ENCODE assay signal across 9 cellular contexts in genomic region chr2:180520206-180520605, GRCh38.
A peak's percentile ranks its signal among the peaks of the same experiment; 100 is the strongest.
DNase-seq lines count a peak whose midpoint lies in the region; ATAC-seq, FAIRE-seq and TF ChIP-seq lines count a peak whose summit lies in the region.
"Had no signal": no experiment of that assay in that cellular context is flagged by ENCODE, and none has a peak within 500 bp of the region (broad histone marks: within the 10 kb centered on the region; RNA-seq: fewer than 3 reads in every experiment).

No MANE protein-coding gene starts in this region.

- no peak overlapping the region for H2BK5ac ChIP-seq in H1 (ENCODE audit: low read depth, low read length)

- H3K23me2 ChIP-seq in H1 (ENCODE audit: low read depth, low read length) = no peaks in the 10 kb centered on the region

- no peaks in the 10 kb centered on the region for H3K27me3 ChIP-seq in H1 (replicated peaks in 1 of 4; ENCODE audit: control insufficient read depth in 3 of 4, extremely low read depth in 1 of 4, insufficient read depth in 3 of 4, low read length in 3 of 4)

- no peak overlapping the region for H3K4me3 ChIP-seq in H1 (ENCODE audit: extremely low read depth in 1 of 4, insufficient read depth in 2 of 4, low read depth in 3 of 4, low read length in 4 of 4)

- no peak overlapping the region for H3K9ac ChIP-seq in H1 (replicated peaks in 1 of 4; ENCODE audit: extremely low read depth in 1 of 4, low read depth in 3 of 4, low read length in 3 of 4)

- H2BK20ac ChIP-seq in H1 (ENCODE audit: low read length) = no peak overlapping the region

- H3K79me2 ChIP-seq in H1 (ENCODE audit: control insufficient read depth in 1 of 2, insufficient read depth in 2 of 2, low read length in 2 of 2) = no peaks in the 10 kb centered on the region

- H2BK15ac ChIP-seq in H1 (ENCODE audit: low read length) = no peak overlapping the region

- peak; percentile 34 to 45; a peak in 3 of 4 replicates for TF ChIP-seq RAD21 in H1 (IDR thresholded peaks at IDR 0.05 in 1 of 2, conservative IDR thresholded peaks at IDR 0.05 in 1 of 2; ENCODE audit: low read depth in 2 of 2, low read length in 2 of 2)

- no peaks in the 10 kb centered on the region for H3K79me1 ChIP-seq in H1 (ENCODE audit: low read depth, low read length)

- no peak overlapping the region for H4K8ac ChIP-seq in H1 (ENCODE audit: extremely low read depth, insufficient read depth, low read length)

- CTCF ChIA-PET in H1 (lab: Charles Lee; ENCODE audit: partially characterized antibody) = interaction anchor here (0.6 to 1.9 kb wide), 9 partner anchors 14 to 911 kb away, joined by 3 to 6 read pairs (median 3); partner anchors contain the start of gene UBE2E3

- no peak overlapping the region for H3K4me2 ChIP-seq in H1 (ENCODE audit: insufficient read depth in 1 of 2, low read depth in 2 of 2, low read length in 2 of 2)

- ATAC-seq in HG03039 (IDR thresholded peaks at IDR 0.05; ENCODE audit: unreplicated experiment) (no peak), GM19395 (IDR thresholded peaks at IDR 0.05; ENCODE audit: unreplicated experiment) (no peak)

- no peak overlapping the region for H2BK12ac ChIP-seq in H1 (ENCODE audit: low read depth, low read length)

- DNase-seq in NCI-H2107 treated with DMSO at 0.1 percent for 48 hours (lab: John Stamatoyannopoulos, UW; ENCODE audit: unreplicated experiment) = peak; percentile 54
- DNase-seq in NCI-H2107 (lab: John Stamatoyannopoulos, UW) = no peak
- DNase-seq in NCI-H748 (lab: John Stamatoyannopoulos, UW; ENCODE audit: unreplicated experiment) = peak; percentile 55
- no peak for DNase-seq in H1 (ENCODE audit: low read depth in 1 of 2, low spot score in 2 of 2)
- DNase-seq in renal cortical epithelial cell (ENCODE audit: low read depth) = peak; percentile 29
- no peak for DNase-seq in stimulated activated CD4-positive, alpha-beta T cell treated with anti-CD3 and anti-CD28 coated beads, Interleukin-12 subunit alpha, Interleukin-12 subunit beta, amount 100 ng/mL, for 4 hours
- DNase-seq: NCI-H1436 treated with DMSO at 0.1 percent for 48 hours had no signal

- no peak overlapping the region for H3K27ac ChIP-seq in H1 (ENCODE audit: low read depth, low read length)

- no peak for TF ChIP-seq POLR2A in H1 (IDR thresholded peaks at IDR 0.05; ENCODE audit: control extremely low read depth in 1 of 2, low read depth in 2 of 2, low read length in 2 of 2)

- H3K36me3 ChIP-seq in H1 (ENCODE audit: control insufficient read depth in 2 of 4, insufficient read depth in 4 of 4, low read length in 3 of 4) = no peaks in the 10 kb centered on the region

- no peak overlapping the region for H3K14ac ChIP-seq in H1 (ENCODE audit: insufficient read length)

- POLR2A ChIA-PET in H1 (lab: Charles Lee; ENCODE audit: partially characterized antibody) = no interaction called here

- TF ChIP-seq CTCF in H1 (IDR thresholded peaks at IDR 0.05; ENCODE audit: control extremely low read depth in 1 of 3, insufficient read depth in 1 of 3, low read depth in 1 of 3, low read length in 3 of 3) = no peak

- H3K4me1 ChIP-seq in H1 (replicated peaks in 1 of 4; ENCODE audit: control insufficient read depth in 3 of 4, insufficient read depth in 4 of 4, low read length in 3 of 4) = no peaks in the 10 kb centered on the region; a peak in 1 of 7 replicates

- no peak overlapping the region for H4K91ac ChIP-seq in H1 (replicated peaks; ENCODE audit: insufficient read length, low read length)

- no peak overlapping the region for H3K23ac ChIP-seq in H1 (ENCODE audit: insufficient read length)

- no peak overlapping the region for H3K56ac ChIP-seq in H1 (replicated peaks; ENCODE audit: insufficient read length, low read depth, low read length)

- no peak overlapping the region for H2AK5ac ChIP-seq in H1 (ENCODE audit: low read depth, low read length)

- no peak for FAIRE-seq in H1 (lab: Jason Lieb, UNC)

- H3K18ac ChIP-seq in H1 (ENCODE audit: extremely low read depth, low read length) = no peak overlapping the region

- H3K4ac ChIP-seq in H1 (replicated peaks; ENCODE audit: insufficient read length, low read depth, low read length) = no peak overlapping the region

- no peak overlapping the region for H2BK120ac ChIP-seq in H1 (replicated peaks; ENCODE audit: low read depth, low read length)

- H4K5ac ChIP-seq in H1 (ENCODE audit: insufficient read length, low read depth, low read length) = no peak overlapping the region

- no peaks in the 10 kb centered on the region for H4K20me1 ChIP-seq in H1 (replicated peaks in 1 of 2; ENCODE audit: control insufficient read depth in 1 of 2, insufficient read depth in 2 of 2, low read length in 2 of 2)

- H2AFZ ChIP-seq in H1 (ENCODE audit: low read length) = no peak overlapping the region

- H3K9me3 ChIP-seq in H1 (ENCODE audit: insufficient read depth in 2 of 2, low read depth in 1 of 2, low read length in 1 of 2) = no peaks in the 10 kb centered on the region

- no peak for TF ChIP-seq EP300 in H1 (IDR thresholded peaks at IDR 0.05; ENCODE audit: borderline replicate concordance in 1 of 2, low read depth in 2 of 2, low read length in 2 of 2)

TF ChIP-seq in H1, 55 proteins besides CTCF, POLR2A, EP300 and RAD21:
- TF ChIP-seq SAP30 (IDR thresholded peaks at IDR 0.05; ENCODE audit: insufficient read depth, insufficient replicate concordance, low read length) (no peak), GTF2F1 (IDR thresholded peaks at IDR 0.05; ENCODE audit: borderline replicate concordance, low read depth, low read length) (no peak), CBX5 (IDR thresholded peaks at IDR 0.05; ENCODE audit: low read depth, low read length) (no peak), SRF (IDR thresholded peaks at IDR 0.05; ENCODE audit: low read depth, low read length) (no peak), PHF8 (conservative IDR thresholded peaks at IDR 0.05; ENCODE audit: low read depth, low read length) (no peak)

Comparison
In these comparisons a context has a peak if more than half of its experiments do, and no peak if none do; other contexts are left out.
1. DNase-seq: peak in NCI-H2107 treated with DMSO at 0.1 percent for 48 hours (single experiment), NCI-H748 (single experiment) and renal cortical epithelial cell (single experiment); none in NCI-H2107 (single experiment), H1 (0 of 2) and stimulated activated CD4-positive, alpha-beta T cell treated with anti-CD3 and anti-CD28 coated beads, Interleukin-12 subunit alpha, Interleukin-12 subunit beta, amount 100 ng/mL, for 4 hours (single experiment).